In the genomic region with DNA sequence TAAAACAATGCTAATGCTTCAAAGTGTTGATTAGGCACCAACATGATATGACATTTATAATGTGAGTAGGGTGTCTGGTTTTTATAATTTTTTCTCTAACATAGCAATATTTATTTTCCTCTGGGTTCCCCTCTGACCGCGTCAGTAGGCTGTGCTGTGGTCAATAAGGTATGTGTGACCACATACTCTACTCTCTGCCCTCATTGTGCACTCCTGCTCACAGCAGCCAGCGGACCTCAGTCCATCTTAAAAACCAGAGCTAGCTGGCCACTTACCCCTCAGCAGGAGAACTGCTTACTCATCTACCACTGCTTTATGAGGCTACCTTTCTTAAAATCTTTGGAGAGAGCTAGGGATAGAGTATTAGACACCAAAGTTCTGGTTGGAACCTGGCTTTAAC, we compare ENCODE assay signal across 13 cellular contexts.
DNase-seq lines count a peak whose midpoint lies in the region; ATAC-seq and TF ChIP-seq lines count a peak whose summit lies in the region.
"Had no signal": no experiment of that assay in that cellular context is flagged by ENCODE, and none has a peak within 500 bp of the region (broad histone marks: within the 10 kb centered on the region; RNA-seq: fewer than 3 reads in every experiment).

No MANE protein-coding gene starts in this region.

- H3K4me3 Mint-ChIP-seq in stimulated activated effector memory CD8-positive, alpha-beta T cell treated with anti-CD3 and anti-CD28 coated beads, Interleukin-12 subunit alpha, Interleukin-12 subunit beta, amount 100 ng/mL, for 72 hours: no peak overlapping the region
- H3K4me3 Mint-ChIP-seq: CD4-positive, alpha-beta memory T cell had no signal

- no peak for ATAC-seq in SK-N-SH treated with all-trans-retinoic acid at 6 μM for 48 hours
- ATAC-seq in stimulated activated effector memory CD8-positive, alpha-beta T cell treated with anti-CD3 and anti-CD28 coated beads, Interleukin-12 subunit alpha, Interleukin-12 subunit beta, amount 100 ng/mL, for 72 hours: no peak

- peak; percentile 51 for DNase-seq in H4 (ENCODE audit: low spot score)
- DNase-seq in SW480 (ENCODE audit: low spot score): peak; percentile 27
- peak; percentile 16 for DNase-seq in ecto neural progenitor cell (ENCODE audit: low spot score)
- DNase-seq in NCI-H1436 (lab: John Stamatoyannopoulos, UW): no peak
- no peak for DNase-seq in activated CD8-positive, alpha-beta memory T cell treated with anti-CD3 and anti-CD28 coated beads for 24 hours
- DNase-seq in stimulated activated effector memory CD8-positive, alpha-beta T cell treated with anti-CD3 and anti-CD28 coated beads, Interleukin-12 subunit alpha, Interleukin-12 subunit beta, amount 100 ng/mL, for 72 hours (ENCODE audit: low spot score in 2 of 2): no peak
- DNase-seq: BE2C; CD4-positive, alpha-beta memory T cell; DMS79; GM23248; H7; IMR-90 had no signal

- no peaks in the 10 kb centered on the region for H3K9me3 Mint-ChIP-seq in stimulated activated effector memory CD8-positive, alpha-beta T cell treated with anti-CD3 and anti-CD28 coated beads, Interleukin-12 subunit alpha, Interleukin-12 subunit beta, amount 100 ng/mL, for 72 hours
- H3K9me3 Mint-ChIP-seq: CD4-positive, alpha-beta memory T cell had no signal

- H3K36me3 Mint-ChIP-seq in stimulated activated effector memory CD8-positive, alpha-beta T cell treated with anti-CD3 and anti-CD28 coated beads, Interleukin-12 subunit alpha, Interleukin-12 subunit beta, amount 100 ng/mL, for 72 hours: no peaks in the 10 kb centered on the region
- H3K36me3 Mint-ChIP-seq: CD4-positive, alpha-beta memory T cell had no signal

- H3K4me1 Mint-ChIP-seq in stimulated activated effector memory CD8-positive, alpha-beta T cell treated with anti-CD3 and anti-CD28 coated beads, Interleukin-12 subunit alpha, Interleukin-12 subunit beta, amount 100 ng/mL, for 72 hours: no peaks in the 10 kb centered on the region
- H3K4me1 Mint-ChIP-seq: CD4-positive, alpha-beta memory T cell had no signal

- H3K27ac Mint-ChIP-seq in stimulated activated effector memory CD8-positive, alpha-beta T cell treated with anti-CD3 and anti-CD28 coated beads, Interleukin-12 subunit alpha, Interleukin-12 subunit beta, amount 100 ng/mL, for 72 hours: no peak overlapping the region
- H3K27ac Mint-ChIP-seq: CD4-positive, alpha-beta memory T cell had no signal

TF ChIP-seq in SK-N-SH treated with all-trans-retinoic acid at 6 μM for 48 hours, 23 proteins besides CTCF, POLR2A, EP300 and RAD21:
- TF ChIP-seq TOX (CRISPR knock-in tag; IDR thresholded peaks at IDR 0.05; ENCODE audit: borderline replicate concordance) (no peak), RARB (CRISPR knock-in tag; IDR thresholded peaks at IDR 0.05) (no peak), ZFP3 (CRISPR knock-in tag; IDR thresholded peaks at IDR 0.05) (no peak), ARNTL (CRISPR knock-in tag; IDR thresholded peaks at IDR 0.05; ENCODE audit: borderline replicate concordance, low read depth) (no peak), TCF4 (CRISPR knock-in tag; IDR thresholded peaks at IDR 0.05; ENCODE audit: borderline replicate concordance) (no peak), TSHZ2 (CRISPR knock-in tag; IDR thresholded peaks at IDR 0.05) (no peak), CREB5 (CRISPR knock-in tag; IDR thresholded peaks at IDR 0.05; ENCODE audit: low read depth) (no peak)

Comparison
In these comparisons a context has a peak if more than half of its experiments do, and no peak if none do; other contexts are left out.
1. DNase-seq: peak in H4 (single experiment), SW480 (single experiment) and ecto neural progenitor cell (single experiment); none in NCI-H1436 (single experiment), activated CD8-positive, alpha-beta memory T cell treated with anti-CD3 and anti-CD28 coated beads for 24 hours (single experiment) and stimulated activated effector memory CD8-positive, alpha-beta T cell treated with anti-CD3 and anti-CD28 coated beads, Interleukin-12 subunit alpha, Interleukin-12 subunit beta, amount 100 ng/mL, for 72 hours (0 of 2).